Comparison of ENCODE assay signal across 21 cellular contexts in genomic region chr17:27106982-27107360, GRCh38.
DNase-seq lines count a peak whose midpoint lies in the region; ATAC-seq, FAIRE-seq and TF ChIP-seq lines count a peak whose summit lies in the region.
"Had no signal": no experiment of that assay in that cellular context is flagged by ENCODE, and none has a peak within 500 bp of the region (broad histone marks: within the 10 kb centered on the region; RNA-seq: fewer than 3 reads in every experiment).

No MANE protein-coding gene starts in this region.

- no peak for FAIRE-seq in bronchial epithelial cell (lab: Jason Lieb, UNC)
- FAIRE-seq: A204.1, GM12891, GM18507 had no signal

- CTCF ChIA-PET in mammary epithelial cell (lab: Charles Lee; ENCODE audit: low non-redundant PET): no interaction called here

- H3K36me3 ChIP-seq in mammary epithelial cell (ENCODE audit: insufficient read depth, low read length) (no peaks in the 10 kb centered on the region), breast epithelium (no peaks in the 10 kb centered on the region), bronchial epithelial cell (ENCODE audit: control insufficient read depth, insufficient read depth, low read length) (no peaks in the 10 kb centered on the region)
- H3K36me3 ChIP-seq: BLaER1 had no signal

- WGBS in mammary epithelial cell (ENCODE audit: low coverage, missing lambda C conversion rate): 49% methylated on average over 2 of the region's 2 CpGs

- TF ChIP-seq POLR2A in breast epithelium (IDR thresholded peaks at IDR 0.05): no peak

- H3K4me1 ChIP-seq in mammary epithelial cell (ENCODE audit: insufficient read depth, low read length): no peaks in the 10 kb centered on the region
- no peaks in the 10 kb centered on the region for H3K4me1 ChIP-seq in breast epithelium
- no peaks in the 10 kb centered on the region for H3K4me1 ChIP-seq in foreskin keratinocyte
- H3K4me1 ChIP-seq: BLaER1 had no signal

- no peaks in the 10 kb centered on the region for H3K27me3 ChIP-seq in mammary epithelial cell (ENCODE audit: insufficient read depth, low read length)
- no peaks in the 10 kb centered on the region for H3K27me3 ChIP-seq in breast epithelium
- H3K27me3 ChIP-seq in bronchial epithelial cell (ENCODE audit: control insufficient read depth, insufficient read depth, low read length): no peaks in the 10 kb centered on the region
- H3K27me3 ChIP-seq in foreskin keratinocyte: no peaks in the 10 kb centered on the region
- H3K27me3 ChIP-seq: BLaER1 had no signal

- H3K4me2 ChIP-seq in mammary epithelial cell (ENCODE audit: insufficient read depth, low read depth, low read length): no peak overlapping the region
- H3K4me2 ChIP-seq: BLaER1, GM23338 had no signal

- H3K4me3 ChIP-seq in mammary epithelial cell (replicated peaks in 1 of 3; ENCODE audit: insufficient read depth in 1 of 3, low read depth in 2 of 3, low read length in 3 of 3) (no peak overlapping the region), breast epithelium (no peak overlapping the region), bronchial epithelial cell (ENCODE audit: low read depth, low read length) (no peak overlapping the region)
- H3K4me3 ChIP-seq: BLaER1, GM23338 had no signal

- no peaks in the 10 kb centered on the region for H3K9me3 ChIP-seq in mammary epithelial cell (replicated peaks; ENCODE audit: insufficient read depth, low read length)
- no peaks in the 10 kb centered on the region for H3K9me3 ChIP-seq in breast epithelium
- H3K9me3 ChIP-seq: BLaER1 had no signal

- in situ Hi-C loops in mammary epithelial cell (cut with MboI; ENCODE audit: low sequenced_read_pairs in 2 of 2): no loop called here

- H2AFZ ChIP-seq in mammary epithelial cell (ENCODE audit: low read depth, low read length): no peak overlapping the region
- H2AFZ ChIP-seq: GM23338 had no signal

- TF ChIP-seq CTCF in mammary epithelial cell (conservative IDR thresholded peaks at IDR 0.05 in 1 of 2, IDR thresholded peaks at IDR 0.05 in 1 of 2; ENCODE audit: extremely low read depth in 1 of 2, insufficient read depth in 1 of 2, low read depth in 1 of 2, low read length in 2 of 2): no peak
- no peak for TF ChIP-seq CTCF in breast epithelium (IDR thresholded peaks at IDR 0.05)
- no peak for TF ChIP-seq CTCF in bronchial epithelial cell (IDR thresholded peaks at IDR 0.05; ENCODE audit: insufficient read depth, low read length, severe bottlenecking)
- TF ChIP-seq CTCF in foreskin keratinocyte (conservative IDR thresholded peaks at IDR 0.05): no peak

- no peaks in the 10 kb centered on the region for H4K20me1 ChIP-seq in mammary epithelial cell (ENCODE audit: insufficient read depth, low read length)
- H4K20me1 ChIP-seq: BLaER1 had no signal

- H3K79me2 ChIP-seq in mammary epithelial cell (ENCODE audit: insufficient read depth, low read length): no peaks in the 10 kb centered on the region

- peak; percentile 21 for DNase-seq in mammary epithelial cell
- DNase-seq in breast epithelium (ENCODE audit: low spot score in 2 of 2): no peak
- peak; percentile 90 for DNase-seq in bronchial epithelial cell (ENCODE audit: low read depth)
- DNase-seq in foreskin keratinocyte: peak; percentile 52 to 72
- DNase-seq in HPDE6-E6E7 (ENCODE audit: extremely low spot score): no peak
- DNase-seq: Calu3; CD4-positive, alpha-beta T cell; COR-L47; DMS53; DMS79 treated with DMSO at 0.1 percent for 48 hours; GF-D8; H9 had no signal

- BruUV-seq in mammary epithelial cell (replicated peaks; lab: Mats Ljungman, UMichigan): no TSS peak

- intact Hi-C loops in mammary epithelial cell (cut with micrococcal nuclease): no loop called here
- intact Hi-C loops in breast epithelium (cut with DNase I; ENCODE audit: low total_unique reads): no loop called here

- ATAC-seq in foreskin keratinocyte: no peak
- no peak for ATAC-seq in GM19463 (IDR thresholded peaks at IDR 0.05; ENCODE audit: unreplicated experiment)
- ATAC-seq: GM23338, HCT116 had no signal

- dilution Hi-C loops in mammary epithelial cell (cut with HindIII; ENCODE audit: low sequenced_read_pairs): no loop called here

- H3K9ac ChIP-seq in mammary epithelial cell (ENCODE audit: insufficient read depth, low read length): no peak overlapping the region
- H3K9ac ChIP-seq: BLaER1 had no signal

- H3K27ac ChIP-seq in mammary epithelial cell (ENCODE audit: insufficient read depth, low read depth, low read length) (no peak overlapping the region), breast epithelium (no peak overlapping the region), foreskin keratinocyte (no peak overlapping the region)
- H3K27ac ChIP-seq: 22Rv1, BLaER1, C4-2B had no signal

Comparison
In these comparisons a context has a peak if more than half of its experiments do, and no peak if none do; other contexts are left out.
1. DNase-seq: peak in mammary epithelial cell (single experiment), bronchial epithelial cell (single experiment) and foreskin keratinocyte (2 of 2); none in breast epithelium (0 of 2) and HPDE6-E6E7 (single experiment).